In genomic region chr16:67814567-67814966, GRCh38 we compare ENCODE assay signal across 16 cellular contexts.
"Had no signal": no experiment of that assay in that cellular context is flagged by ENCODE, and none has a peak within 500 bp of the region (broad histone marks: within the 10 kb centered on the region; RNA-seq: fewer than 3 reads in every experiment).

No MANE protein-coding gene starts in this region.

- DNase-seq: activated CD4-positive, alpha-beta T cell treated with anti-CD3 and anti-CD28 coated beads, Interleukin-2, amount 10 ng/mL, durations not matched to agents 7 days and 5 days; activated CD8-positive, alpha-beta memory T cell treated with anti-CD3 and anti-CD28 coated beads, Interleukin-2, amount 50 U/mL, for 48 hours; activated gamma-delta T cell treated with Interleukin-2 at 50 U/mL for 16 hours; activated naive CD8-positive, alpha-beta T cell treated with anti-CD3 and anti-CD28 coated beads for 36 hours; activated T-cell treated with anti-CD3 and anti-CD28 coated beads, Interleukin-2, amount 50 U/mL, for 72 hours; amygdala; central memory CD4-positive, alpha-beta T cell; effector CD4-positive, alpha-beta T cell; esophagus squamous epithelium; islet precursor cell; midbrain; pancreas had no signal

- H3K9me3 ChIP-seq: esophagus squamous epithelium, pancreas had no signal

- H3K36me3 ChIP-seq: esophagus squamous epithelium, pancreas had no signal

- H3K4me3 ChIP-seq: coronary artery, esophagus squamous epithelium, hepatocyte, pancreas had no signal

- ATAC-seq: activated T-cell treated with anti-CD3 and anti-CD28 coated beads, Interleukin-2, amount 50 U/mL, for 72 hours; left lobe of liver; pancreas; stimulated activated effector memory CD8-positive, alpha-beta T cell treated with anti-CD3 and anti-CD28 coated beads, Interleukin-12 subunit alpha, Interleukin-12 subunit beta, amount 100 ng/mL, for 72 hours had no signal
